In the genomic region with DNA sequence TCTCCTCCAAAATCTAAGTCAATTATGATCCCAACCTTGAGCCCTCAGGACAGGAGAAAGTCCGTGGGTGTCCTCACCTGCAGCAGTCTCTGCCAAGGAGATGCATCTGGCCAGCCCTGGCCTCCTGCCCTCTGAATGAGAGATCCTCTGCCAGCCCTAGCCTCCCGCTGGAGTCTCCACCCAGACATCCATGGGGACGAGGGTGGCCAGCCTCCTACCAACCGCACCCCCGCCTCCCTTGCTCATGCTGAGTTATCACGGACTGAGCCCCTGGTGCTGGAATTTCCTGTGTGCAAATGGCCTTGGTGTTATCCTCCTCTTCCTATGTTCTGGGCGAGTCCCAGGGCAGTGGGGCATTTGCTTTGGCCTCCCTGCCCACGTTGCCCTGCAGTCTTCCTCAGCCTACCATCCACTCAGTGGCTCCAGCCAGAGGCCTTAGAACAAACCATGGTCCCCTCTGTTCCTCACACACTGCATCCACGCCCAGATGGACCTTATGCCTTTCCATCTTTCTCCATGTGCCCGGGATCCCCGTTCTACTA, we compare ENCODE assay signal across 21 cellular contexts.
DNase-seq lines count a peak whose midpoint lies in the region; TF ChIP-seq lines count a peak whose summit lies in the region.
"Had no signal": no experiment of that assay in that cellular context is flagged by ENCODE, and none has a peak within 500 bp of the region (broad histone marks: within the 10 kb centered on the region; RNA-seq: fewer than 3 reads in every experiment).

No MANE protein-coding gene starts in this region.

- H3K79me2 ChIP-seq in H9 (ENCODE audit: insufficient read depth, low read length): no peaks in the 10 kb centered on the region

- H3K27me3 ChIP-seq in right atrium auricular region: no peaks in the 10 kb centered on the region
- no peaks in the 10 kb centered on the region for H3K27me3 ChIP-seq in mesenchymal stem cell (ENCODE audit: control insufficient read depth in 1 of 2, insufficient read depth in 1 of 2, low read length in 2 of 2)
- no peaks in the 10 kb centered on the region for H3K27me3 ChIP-seq in neuronal stem cell (ENCODE audit: control insufficient read depth in 3 of 3, insufficient read depth in 3 of 3, low read depth in 1 of 3, low read length in 3 of 3)
- H3K27me3 ChIP-seq in H9 (ENCODE audit: insufficient read depth, low read length): no peaks in the 10 kb centered on the region

- H3K23ac ChIP-seq in mesenchymal stem cell (ENCODE audit: low read length in 2 of 2) (no peak overlapping the region), neuronal stem cell (ENCODE audit: low read depth, low read length, poor library complexity) (no peak overlapping the region), H9 (ENCODE audit: insufficient read length, low read depth, low read length) (no peak overlapping the region)

- no peak overlapping the region for H3K4me2 ChIP-seq in mesenchymal stem cell (ENCODE audit: low read length, poor library complexity, severe bottlenecking)
- H3K4me2 ChIP-seq in neuronal stem cell (ENCODE audit: insufficient read depth, low read length, poor library complexity, severe bottlenecking): no peak overlapping the region
- no peak overlapping the region for H3K4me2 ChIP-seq in H9 (ENCODE audit: insufficient read depth, insufficient read length, low read length)
- H3K4me2 ChIP-seq: PC-9 had no signal

- H2BK15ac ChIP-seq in mesenchymal stem cell (ENCODE audit: low read depth, poor library complexity, severe bottlenecking) (no peak overlapping the region), neuronal stem cell (ENCODE audit: low read length) (peak overlapping the region; percentile 43), H9 (ENCODE audit: low read depth, low read length) (no peak overlapping the region)

- no peak overlapping the region for H2BK5ac ChIP-seq in mesenchymal stem cell (ENCODE audit: low read depth, low read length, poor library complexity, severe bottlenecking)
- H2BK5ac ChIP-seq in neuronal stem cell (ENCODE audit: low read length): no peak overlapping the region
- H2BK5ac ChIP-seq in H9 (ENCODE audit: insufficient read length, low read length): no peak overlapping the region

- H3K36me3 ChIP-seq in right atrium auricular region: no peaks in the 10 kb centered on the region
- no peaks in the 10 kb centered on the region for H3K36me3 ChIP-seq in mesenchymal stem cell (ENCODE audit: control insufficient read depth in 1 of 2, insufficient read depth in 2 of 2, low read depth in 1 of 2, low read length in 2 of 2)
- H3K36me3 ChIP-seq in neuronal stem cell (replicated peaks in 1 of 2; ENCODE audit: control insufficient read depth in 2 of 2, insufficient read depth in 2 of 2, low read length in 2 of 2): no peaks in the 10 kb centered on the region

- H2AK5ac ChIP-seq in mesenchymal stem cell (ENCODE audit: low read length, severe bottlenecking) (no peak overlapping the region), neuronal stem cell (ENCODE audit: low read depth, low read length) (peak overlapping the region; percentile 68), H9 (ENCODE audit: insufficient read length, low read length) (no peak overlapping the region)

- no peaks in the 10 kb centered on the region for H3K79me1 ChIP-seq in mesenchymal stem cell (replicated peaks; ENCODE audit: low read length, poor library complexity, severe bottlenecking)
- H3K79me1 ChIP-seq in neuronal stem cell (ENCODE audit: low read depth, low read length): no peaks in the 10 kb centered on the region
- H3K79me1 ChIP-seq in H9 (ENCODE audit: insufficient read depth, low read depth, low read length, poor library complexity, severe bottlenecking): no peaks in the 10 kb centered on the region

- DNase-seq in cardiac septum (ENCODE audit: low spot score) (peak; percentile 70), right atrium auricular region (ENCODE audit: low spot score) (no peak), mesenchymal stem cell (no peak), neuronal stem cell (ENCODE audit: low spot score) (no peak), H9 (no peak), D341Med (ENCODE audit: low spot score) (no peak), NCI-H2196 (lab: John Stamatoyannopoulos, UW; ENCODE audit: unreplicated experiment) (no peak)
- DNase-seq: EL, H7, HFFc6, KBM-7, NCI-H1092 treated with DMSO at 0.1 percent for 48 hours, NCI-H1436 treated with DMSO at 0.1 percent for 48 hours, NCI-H1930, NCI-H2227 treated with DMSO at 0.1 percent for 48 hours, NCI-H510A, NCI-H748 treated with DMSO at 0.1 percent for 48 hours, PC-9, RPMI8226, SHP77 treated with DMSO at 0.1 percent for 48 hours had no signal

- H3K9me3 Mint-ChIP-seq in H9: no peaks in the 10 kb centered on the region

- intact Hi-C loops in cardiac septum (cut with DNase I): loop anchor here (5.0 kb wide), 1 partner anchor 114 kb away; no protein-coding TSS in a partner anchor

- H4K20me1 ChIP-seq in H9 (ENCODE audit: control insufficient read depth, insufficient read depth, insufficient read length): no peaks in the 10 kb centered on the region

- no peak overlapping the region for H4K91ac ChIP-seq in mesenchymal stem cell (ENCODE audit: low read length)
- H4K91ac ChIP-seq in neuronal stem cell (ENCODE audit: low read depth, low read length, poor library complexity): no peak overlapping the region
- H4K91ac ChIP-seq in H9 (ENCODE audit: insufficient read length, low read depth, low read length): no peak overlapping the region

- H3K14ac ChIP-seq in mesenchymal stem cell (ENCODE audit: low read length in 2 of 2) (no peak overlapping the region), neuronal stem cell (ENCODE audit: low read length) (no peak overlapping the region), H9 (ENCODE audit: insufficient read depth, low read length) (no peak overlapping the region)

- no peak overlapping the region for H3K18ac ChIP-seq in mesenchymal stem cell (ENCODE audit: low read depth in 1 of 2, low read length in 2 of 2)
- peak overlapping the region; percentile 55 for H3K18ac ChIP-seq in neuronal stem cell (ENCODE audit: low read length)
- H3K18ac ChIP-seq in H9 (ENCODE audit: insufficient read length, low read depth, low read length): no peak overlapping the region

- H3K56ac ChIP-seq in H9 (ENCODE audit: insufficient read length, low read depth, low read length): no peak overlapping the region

- no peak overlapping the region for H3T11ph ChIP-seq in H9 (ENCODE audit: low read length)

- H4K5ac ChIP-seq in H9 (ENCODE audit: insufficient read length, low read depth, low read length): no peak overlapping the region

- peak overlapping the region in 1 of 3 experiments; percentile 58; a peak in 2 of 7 replicates for H3K27ac Mint-ChIP-seq in H9
- H3K27ac Mint-ChIP-seq: HFFc6 had no signal

- H2AFZ ChIP-seq in mesenchymal stem cell (ENCODE audit: low read depth, low read length) (no peak overlapping the region), neuronal stem cell (ENCODE audit: low read length) (no peak overlapping the region), H9 (ENCODE audit: low read length) (no peak overlapping the region)
- H2AFZ ChIP-seq: PC-9 had no signal

- H3K4me3 Mint-ChIP-seq in H9: no peak overlapping the region
- H3K4me3 Mint-ChIP-seq: HFFc6 had no signal

- H2BK12ac ChIP-seq in mesenchymal stem cell (ENCODE audit: low read length in 2 of 2) (no peak overlapping the region), neuronal stem cell (ENCODE audit: low read length) (peak overlapping the region; percentile 52), H9 (ENCODE audit: insufficient read length, low read depth, low read length) (no peak overlapping the region)

- H3K23me2 ChIP-seq in H9 (ENCODE audit: insufficient read length, low read depth, low read length, poor library complexity, severe bottlenecking): no peaks in the 10 kb centered on the region

- no peak overlapping the region for H2BK120ac ChIP-seq in mesenchymal stem cell (ENCODE audit: low read depth, low read length)
- H2BK120ac ChIP-seq in neuronal stem cell (ENCODE audit: low read depth, low read length): peak overlapping the region; percentile 48
- no peak overlapping the region for H2BK120ac ChIP-seq in H9 (ENCODE audit: low read depth, low read length, poor library complexity, severe bottlenecking)

- peaks cover 0 to 24% of the 10 kb centered on the region in 2 donors for H3K4me1 ChIP-seq in right atrium auricular region
- H3K4me1 ChIP-seq in mesenchymal stem cell (ENCODE audit: control insufficient read depth, insufficient read depth, low read depth, low read length): peaks cover 29% of the 10 kb centered on the region
- peaks cover 21 to 22% of the 10 kb centered on the region in 2 donors for H3K4me1 ChIP-seq in neuronal stem cell (ENCODE audit: control insufficient read depth in 2 of 2, insufficient read depth in 1 of 2, low read depth in 1 of 2, low read length in 2 of 2)
- H3K4me1 ChIP-seq in H9 (ENCODE audit: insufficient read depth, low read length): no peaks in the 10 kb centered on the region; the same call in 1 of the 2 replicates

- H3K36me3 Mint-ChIP-seq in H9 (ENCODE audit: insufficient read depth in 1 of 3, low read depth in 3 of 3): no peaks in the 10 kb centered on the region

- no peak overlapping the region for H2BK20ac ChIP-seq in H9 (ENCODE audit: low read depth, low read length, poor library complexity, severe bottlenecking)

- no peaks in the 10 kb centered on the region for H3K9me3 ChIP-seq in right atrium auricular region
- no peaks in the 10 kb centered on the region for H3K9me3 ChIP-seq in mesenchymal stem cell (ENCODE audit: control insufficient read depth, low read length)
- H3K9me3 ChIP-seq in neuronal stem cell (replicated peaks in 1 of 2; ENCODE audit: control insufficient read depth in 2 of 2, insufficient read depth in 1 of 2, low read depth in 1 of 2, low read length in 2 of 2): no peaks in the 10 kb centered on the region
- no peaks in the 10 kb centered on the region for H3K9me3 ChIP-seq in H9 (ENCODE audit: control insufficient read depth, low read depth, low read length)

- H3K27me3 Mint-ChIP-seq in H9 (ENCODE audit: low read depth): peaks cover 4% of the 10 kb centered on the region

- no peak overlapping the region for H3K9ac ChIP-seq in mesenchymal stem cell (ENCODE audit: low read length)
- no peak overlapping the region for H3K9ac ChIP-seq in neuronal stem cell (ENCODE audit: low read depth, low read length, poor library complexity)
- no peak overlapping the region for H3K9ac ChIP-seq in H9 (ENCODE audit: extremely low read depth, insufficient read length, low read length)

- no peak overlapping the region for H3K4me3 ChIP-seq in right atrium auricular region
- H3K4me3 ChIP-seq in mesenchymal stem cell (ENCODE audit: insufficient read depth in 1 of 2, low read depth in 1 of 2, low read length in 2 of 2): no peak overlapping the region
- H3K4me3 ChIP-seq in neuronal stem cell (ENCODE audit: low read length in 2 of 2): no peak overlapping the region
- H3K4me3 ChIP-seq: PC-9, SK-N-MC had no signal

- H3K27ac ChIP-seq in right atrium auricular region (no peak overlapping the region), mesenchymal stem cell (ENCODE audit: low read length, poor library complexity, severe bottlenecking) (peak overlapping the region; percentile 20), neuronal stem cell (replicated peaks; ENCODE audit: low read length) (no peak overlapping the region), H9 (ENCODE audit: insufficient read length, low read depth, low read length) (no peak overlapping the region)
- H3K27ac ChIP-seq: PC-9, SK-N-MC had no signal

- H3K4me1 Mint-ChIP-seq in H9: peaks cover 43 to 49% of the 10 kb centered on the region in 2 experiments

- 91% methylated on average over 11 of the region's 11 CpGs for WGBS in mesenchymal stem cell
- no CpG with 5 or more reads among the region's 11 CpGs for WGBS in neuronal stem cell (ENCODE audit: extremely low coverage in 2 of 2, insufficient read length in 2 of 2, insufficient replicate concordance in 1 of 2), 2 donors
- no CpG with 5 or more reads among the region's 11 CpGs for WGBS in H9 (ENCODE audit: extremely low coverage, insufficient read length, low lambda C conversion rate)

- H3K4ac ChIP-seq in mesenchymal stem cell (ENCODE audit: low read depth in 1 of 2, low read length in 2 of 2) (no peak overlapping the region), neuronal stem cell (ENCODE audit: low read length) (peak overlapping the region; percentile 69), H9 (ENCODE audit: low read depth, low read length) (no peak overlapping the region)

- H4K8ac ChIP-seq in mesenchymal stem cell (ENCODE audit: low read length) (no peak overlapping the region), neuronal stem cell (ENCODE audit: low read depth, low read length) (no peak overlapping the region), H9 (replicated peaks; ENCODE audit: insufficient read length, low read depth, low read length) (no peak overlapping the region)

- TF ChIP-seq CTCF in right atrium auricular region (IDR thresholded peaks at IDR 0.05) (no peak), H9 (conservative IDR thresholded peaks at IDR 0.05) (no peak)
